In genomic region chr15:78761020-78761419, GRCh38 we compare ENCODE assay signal across 12 cellular contexts. TPM values are rescaled to one million over a fixed set of nuclear protein-coding genes. Genes with fewer than 3 reads are reported as not detected.
DNase-seq lines count a peak whose midpoint lies in the region; ATAC-seq lines count a peak whose summit lies in the region.
"Had no signal": no experiment of that assay in that cellular context is flagged by ENCODE, and none has a peak within 500 bp of the region (broad histone marks: within the 10 kb centered on the region; RNA-seq: fewer than 3 reads in every experiment).

No MANE protein-coding gene starts in this region.

- WGBS in aorta, 2 donors = 94 to 96% methylated on average over 7 to 8 of the region's 8 CpGs

- no peaks in the 10 kb centered on the region for H3K27me3 Mint-ChIP-seq in activated naive CD8-positive, alpha-beta T cell treated with anti-CD3 and anti-CD28 coated beads, Interleukin-2, amount 50 U/mL, for 24 hours
- no peaks in the 10 kb centered on the region for H3K27me3 Mint-ChIP-seq in natural killer cell treated with Interleukin-12 subunit alpha and Interleukin-12 subunit beta and Interleukin-15 and Interleukin-18, amount 100 ng/mL, for 72 hours

- no peak overlapping the region for H3K27ac ChIP-seq in aorta (ENCODE audit: low read depth in 1 of 2, low read length in 2 of 2)
- H3K27ac ChIP-seq: C4-2B had no signal

- peaks cover 53% of the 10 kb centered on the region for H3K4me1 Mint-ChIP-seq in activated naive CD8-positive, alpha-beta T cell treated with anti-CD3 and anti-CD28 coated beads, Interleukin-2, amount 50 U/mL, for 24 hours
- peaks cover 9 to 18% of the 10 kb centered on the region in 2 donors for H3K4me1 Mint-ChIP-seq in natural killer cell treated with Interleukin-12 subunit alpha and Interleukin-12 subunit beta and Interleukin-15 and Interleukin-18, amount 100 ng/mL, for 72 hours (ENCODE audit: low read depth in 2 of 2)

- no peaks in the 10 kb centered on the region for H3K36me3 ChIP-seq in aorta (ENCODE audit: control insufficient read depth in 1 of 2, insufficient read depth in 2 of 2, low read length in 1 of 2)
- H3K36me3 ChIP-seq: HAP-1 had no signal

- peak overlapping the region; percentile 90 for H3K27ac Mint-ChIP-seq in activated naive CD8-positive, alpha-beta T cell treated with anti-CD3 and anti-CD28 coated beads, Interleukin-2, amount 50 U/mL, for 24 hours
- H3K27ac Mint-ChIP-seq in natural killer cell treated with Interleukin-12 subunit alpha and Interleukin-12 subunit beta and Interleukin-15 and Interleukin-18, amount 100 ng/mL, for 72 hours = peak overlapping the region; percentile 84 to 95

- ATAC-seq in Right ventricle myocardium inferior = no peak
- no peak for ATAC-seq in activated naive CD8-positive, alpha-beta T cell treated with anti-CD3 and anti-CD28 coated beads, Interleukin-2, amount 50 U/mL, for 24 hours
- ATAC-seq in natural killer cell treated with Interleukin-12 subunit alpha and Interleukin-12 subunit beta and Interleukin-15 and Interleukin-18, amount 100 ng/mL, for 72 hours = no peak
- no peak for ATAC-seq in aorta (ENCODE audit: low FRiP score)
- no peak for ATAC-seq in GM18498 (IDR thresholded peaks at IDR 0.05; ENCODE audit: unreplicated experiment)

- DNase-seq in cardiac septum (ENCODE audit: low spot score) = peak; percentile 63
- no peak for DNase-seq in Right ventricle myocardium inferior (ENCODE audit: missing footprints)
- DNase-seq in activated naive CD8-positive, alpha-beta T cell treated with anti-CD3 and anti-CD28 coated beads, Interleukin-2, amount 50 U/mL, for 24 hours = no peak
- no peak for DNase-seq in natural killer cell treated with Interleukin-12 subunit alpha and Interleukin-12 subunit beta and Interleukin-15 and Interleukin-18, amount 100 ng/mL, for 72 hours (ENCODE audit: low spot score)
- DNase-seq in aorta = peak; percentile 38 to 70
- DNase-seq in putamen (ENCODE audit: low spot score) = no peak
- no peak for DNase-seq in SHP77 treated with DMSO at 0.1 percent for 48 hours (lab: John Stamatoyannopoulos, UW)
- DNase-seq: SK-N-SH had no signal

- H3K9me3 Mint-ChIP-seq in activated naive CD8-positive, alpha-beta T cell treated with anti-CD3 and anti-CD28 coated beads, Interleukin-2, amount 50 U/mL, for 24 hours = no peaks in the 10 kb centered on the region
- H3K9me3 Mint-ChIP-seq in natural killer cell treated with Interleukin-12 subunit alpha and Interleukin-12 subunit beta and Interleukin-15 and Interleukin-18, amount 100 ng/mL, for 72 hours = no peaks in the 10 kb centered on the region
- H3K9me3 Mint-ChIP-seq: neural crest cell had no signal

- no peak overlapping the region for H3K4me3 ChIP-seq in aorta (ENCODE audit: low read length in 2 of 2)
- H3K4me3 ChIP-seq: HAP-1 had no signal

- H3K4me1 ChIP-seq in aorta (ENCODE audit: control insufficient read depth in 1 of 2, insufficient read depth in 2 of 2, low read length in 2 of 2) = peaks cover 0 to 2% of the 10 kb centered on the region in 2 donors
- H3K4me1 ChIP-seq: HAP-1 had no signal

- H3K4me3 Mint-ChIP-seq in activated naive CD8-positive, alpha-beta T cell treated with anti-CD3 and anti-CD28 coated beads, Interleukin-2, amount 50 U/mL, for 24 hours = peak overlapping the region; percentile 24
- peak overlapping the region; percentile 49 for H3K4me3 Mint-ChIP-seq in natural killer cell treated with Interleukin-12 subunit alpha and Interleukin-12 subunit beta and Interleukin-15 and Interleukin-18, amount 100 ng/mL, for 72 hours
- H3K4me3 Mint-ChIP-seq: neural crest cell had no signal

- no peaks in the 10 kb centered on the region for H3K9me3 ChIP-seq in aorta (ENCODE audit: control insufficient read depth, low read length)
- H3K9me3 ChIP-seq: HAP-1, SK-N-SH had no signal

- H3K27me3 ChIP-seq in aorta (ENCODE audit: control insufficient read depth in 1 of 2, insufficient read depth in 2 of 2, low read length in 1 of 2) = no peaks in the 10 kb centered on the region

- intact Hi-C loops in cardiac septum (cut with DNase I) = loop anchor here (2.0 kb wide), 1 partner anchor 48 kb away; no protein-coding TSS in a partner anchor
- intact Hi-C loops in Right ventricle myocardium inferior (cut with DNase I) = loop anchor here (2.0 kb wide), 1 partner anchor 48 kb away; no protein-coding TSS in a partner anchor
- intact Hi-C loops in aorta (cut with DNase I) = loop anchor here in 1 of 2 donors (5.0 kb wide), 1 partner anchor 46 kb away; no protein-coding TSS in a partner anchor

- H3K36me3 Mint-ChIP-seq in activated naive CD8-positive, alpha-beta T cell treated with anti-CD3 and anti-CD28 coated beads, Interleukin-2, amount 50 U/mL, for 24 hours (ENCODE audit: low read depth) = no peaks in the 10 kb centered on the region
- no peaks in the 10 kb centered on the region for H3K36me3 Mint-ChIP-seq in natural killer cell treated with Interleukin-12 subunit alpha and Interleukin-12 subunit beta and Interleukin-15 and Interleukin-18, amount 100 ng/mL, for 72 hours

RNA-seq across cellular contexts. Expression of gene ADAMTS7, which starts 50.2 kb away (rescaled TPM):
- total RNA-seq in cardiac septum (17.8 TPM), Right ventricle myocardium inferior (32.1 TPM), aorta (10 to 100 TPM; 14.7 to 23.9 TPM)
- total RNA-seq in natural killer cell treated with Interleukin-12 subunit alpha and Interleukin-12 subunit beta and Interleukin-15 and Interleukin-18, amount 100 ng/mL, for 72 hours = under 1 TPM; 0.19 to 0.20 TPM
- 10 to 100 TPM in 1 of 2 donors, 1 to 10 TPM in 1; 3.9 to 30.0 TPM for polyA plus RNA-seq in aorta

Comparison
In these comparisons a context has a peak if more than half of its experiments do, and no peak if none do; other contexts are left out.
1. DNase-seq: peak in cardiac septum (single experiment) and aorta (2 of 2); none in Right ventricle myocardium inferior (single experiment), activated naive CD8-positive, alpha-beta T cell treated with anti-CD3 and anti-CD28 coated beads, Interleukin-2, amount 50 U/mL, for 24 hours (single experiment), natural killer cell treated with Interleukin-12 subunit alpha and Interleukin-12 subunit beta and Interleukin-15 and Interleukin-18, amount 100 ng/mL, for 72 hours (single experiment), putamen (single experiment) and SHP77 treated with DMSO at 0.1 percent for 48 hours (single experiment).
2. RNA of gene ADAMTS7, which starts 50.2 kb away (total RNA-seq): 32.1 TPM in Right ventricle myocardium inferior (single experiment), 14.7 to 23.9 TPM in aorta and 17.8 TPM in cardiac septum (single experiment); 0.19 to 0.20 TPM in natural killer cell treated with Interleukin-12 subunit alpha and Interleukin-12 subunit beta and Interleukin-15 and Interleukin-18, amount 100 ng/mL, for 72 hours; every median in the first group is over 10 times any median in the second.